Comparison of ENCODE assay signal across 8 cellular contexts in the genomic region with DNA sequence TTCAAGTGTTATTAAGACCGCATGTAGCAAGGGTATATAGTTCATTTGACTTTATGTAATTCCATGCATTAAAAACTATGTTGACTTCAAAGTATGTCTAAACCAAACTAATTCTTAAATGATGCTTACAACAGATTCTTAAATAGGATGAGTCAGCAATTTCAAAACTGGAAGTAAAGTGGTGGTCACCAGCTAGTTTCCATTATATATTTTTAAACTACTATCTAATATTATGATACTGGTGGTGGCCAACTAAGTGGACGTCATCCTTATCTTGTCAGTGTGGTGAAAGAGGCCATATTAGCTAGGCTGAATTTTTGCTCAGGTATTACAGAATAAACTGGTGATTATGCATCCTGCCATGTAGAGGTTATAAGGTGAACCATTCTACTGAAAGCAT. TPM values are rescaled to one million over a fixed set of nuclear protein-coding genes. Genes with fewer than 3 reads are reported as not detected.
DNase-seq lines count a peak whose midpoint lies in the region; ATAC-seq, FAIRE-seq and TF ChIP-seq lines count a peak whose summit lies in the region.

No MANE protein-coding gene starts in this region.

- WGBS in gastroesophageal sphincter (ENCODE audit: low coverage in 1 of 2), 2 donors = 49 to 80% methylated on average over 2 of the region's 2 CpGs
- 92% methylated on average over 2 of the region's 2 CpGs for WGBS in thymus

- no peak for TF ChIP-seq EP300 in gastroesophageal sphincter (IDR thresholded peaks at IDR 0.05)

- ATAC-seq in activated CD8-positive, alpha-beta memory T cell treated with anti-CD3 and anti-CD28 coated beads, Interleukin-2, amount 10 ng/mL, durations not matched to agents 7 days and 5 days = no peak
- no peak for ATAC-seq in gastroesophageal sphincter

- H3K9me3 ChIP-seq in gastroesophageal sphincter = no peaks in the 10 kb centered on the region
- H3K9me3 ChIP-seq in thymus (ENCODE audit: control insufficient read depth) = no peaks in the 10 kb centered on the region

- no peak for TF ChIP-seq CTCF in gastroesophageal sphincter (IDR thresholded peaks at IDR 0.05)

- H3K4me3 Mint-ChIP-seq in activated CD8-positive, alpha-beta memory T cell treated with anti-CD3 and anti-CD28 coated beads, Interleukin-2, amount 10 ng/mL, durations not matched to agents 7 days and 5 days = peak overlapping the region; percentile 95

- no peak overlapping the region for H3K27ac Mint-ChIP-seq in activated CD8-positive, alpha-beta memory T cell treated with anti-CD3 and anti-CD28 coated beads, Interleukin-2, amount 10 ng/mL, durations not matched to agents 7 days and 5 days

- DNase-seq in activated CD8-positive, alpha-beta memory T cell treated with anti-CD3 and anti-CD28 coated beads, Interleukin-2, amount 10 ng/mL, durations not matched to agents 7 days and 5 days = no peak
- DNase-seq in activated CD8-positive, alpha-beta memory T cell treated with anti-CD3 and anti-CD28 coated beads, Interleukin-2, amount 50 U/mL, for 48 hours = no peak
- DNase-seq in RCC 7860 (ENCODE audit: low spot score) (peak; percentile 24), kidney tubule cell (ENCODE audit: low spot score) (no peak), NCI-H2196 treated with DMSO at 0.1 percent for 48 hours (lab: John Stamatoyannopoulos, UW; ENCODE audit: unreplicated experiment) (no peak), NCI-H446 (lab: John Stamatoyannopoulos, UW) (no peak)

- H3K27ac ChIP-seq in gastroesophageal sphincter (peak overlapping the region in 2 of 4 donors; percentile 77 to 84), thymus (ENCODE audit: low read depth) (no peak overlapping the region)

- H3K9me3 Mint-ChIP-seq in activated CD8-positive, alpha-beta memory T cell treated with anti-CD3 and anti-CD28 coated beads, Interleukin-2, amount 10 ng/mL, durations not matched to agents 7 days and 5 days (ENCODE audit: low read depth) = no peaks in the 10 kb centered on the region

- TF ChIP-seq POLR2A in gastroesophageal sphincter (IDR thresholded peaks at IDR 0.05) = no peak

- H3K4me1 ChIP-seq in gastroesophageal sphincter = peaks cover 0 to 20% (median 0%) of the 10 kb centered on the region in 3 donors
- H3K4me1 ChIP-seq in thymus (ENCODE audit: control insufficient read depth, insufficient read depth, low read length) = peaks cover 6% of the 10 kb centered on the region

- FAIRE-seq in RCC 7860 (lab: Jason Lieb, UNC) = peak; percentile 44

- peaks cover 1% of the 10 kb centered on the region for H3K36me3 Mint-ChIP-seq in activated CD8-positive, alpha-beta memory T cell treated with anti-CD3 and anti-CD28 coated beads, Interleukin-2, amount 10 ng/mL, durations not matched to agents 7 days and 5 days

- H3K27me3 Mint-ChIP-seq in activated CD8-positive, alpha-beta memory T cell treated with anti-CD3 and anti-CD28 coated beads, Interleukin-2, amount 10 ng/mL, durations not matched to agents 7 days and 5 days = peaks cover 14% of the 10 kb centered on the region

- H3K27me3 ChIP-seq in gastroesophageal sphincter = no peaks in the 10 kb centered on the region
- no peaks in the 10 kb centered on the region for H3K27me3 ChIP-seq in thymus (ENCODE audit: control insufficient read depth, insufficient read depth)

- H3K4me3 ChIP-seq in gastroesophageal sphincter (peak overlapping the region; percentile 68 to 93), thymus (ENCODE audit: low read length) (peak overlapping the region; percentile 95)

- no peaks in the 10 kb centered on the region for H3K36me3 ChIP-seq in gastroesophageal sphincter
- no peaks in the 10 kb centered on the region for H3K36me3 ChIP-seq in thymus (ENCODE audit: control insufficient read depth, insufficient read depth)

- peaks cover 25% of the 10 kb centered on the region for H3K4me1 Mint-ChIP-seq in activated CD8-positive, alpha-beta memory T cell treated with anti-CD3 and anti-CD28 coated beads, Interleukin-2, amount 10 ng/mL, durations not matched to agents 7 days and 5 days

- CTCF ChIA-PET in activated CD8-positive, alpha-beta memory T cell treated with anti-CD3 and anti-CD28 coated beads, Interleukin-2, amount 10 ng/mL, durations not matched to agents 7 days and 5 days (lab: Charles Lee) = interaction anchor here (1.2 to 1.5 kb wide), 3 partner anchors 17 to 22 kb away, joined by 3 read pairs; no protein-coding TSS in a partner anchor

RNA-seq across cellular contexts. Expression of a gene that starts 1.2 kb away (rescaled TPM):
- 1 to 10 TPM; 3.4 to 4.0 TPM for total RNA-seq in activated CD8-positive, alpha-beta memory T cell treated with anti-CD3 and anti-CD28 coated beads, Interleukin-2, amount 10 ng/mL, durations not matched to agents 7 days and 5 days
- 1 to 10 TPM; 1.6 to 5.8 (median 3.7) TPM for total RNA-seq in gastroesophageal sphincter
- polyA plus RNA-seq in thymus = 38.9 TPM
